In the genomic region with DNA sequence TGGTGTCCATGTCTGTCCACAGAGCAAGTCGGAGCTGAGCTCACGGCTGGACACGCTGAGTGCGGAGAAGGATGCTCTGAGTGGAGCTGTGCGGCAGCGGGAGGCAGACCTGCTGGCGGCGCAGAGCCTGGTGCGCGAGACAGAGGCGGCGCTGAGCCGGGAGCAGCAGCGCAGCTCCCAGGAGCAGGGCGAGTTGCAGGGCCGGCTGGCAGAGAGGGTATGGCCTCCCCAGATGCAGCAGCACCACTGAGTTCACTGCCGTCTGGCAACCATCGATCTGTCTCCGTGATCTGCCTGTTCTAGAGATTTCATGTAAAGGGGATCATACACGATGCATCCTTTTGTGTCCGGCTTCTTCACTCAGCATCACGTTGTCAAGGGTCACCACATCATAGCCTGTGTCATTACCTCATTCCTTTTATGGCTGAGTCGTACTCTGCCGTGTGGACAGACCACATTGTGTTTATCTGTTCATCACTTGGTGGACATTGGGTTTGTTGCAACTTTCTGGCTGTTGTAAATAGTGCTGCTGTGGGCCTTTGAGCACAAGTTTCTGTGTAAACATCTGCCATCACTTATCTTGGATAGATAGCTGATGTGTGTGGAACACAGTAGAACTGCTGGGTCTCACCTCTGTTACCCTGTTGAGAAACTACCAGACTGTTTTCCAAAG, we compare ENCODE assay signal across 1 cellular context.
TF ChIP-seq lines count a peak whose summit lies in the region.

No MANE protein-coding gene starts in this region.

TF ChIP-seq in GM12891, 5 proteins besides CTCF, POLR2A, EP300 and RAD21:
- TF ChIP-seq TAF1 (IDR thresholded peaks at IDR 0.05; ENCODE audit: low read depth, low read length) (no peak), SPI1 (IDR thresholded peaks at IDR 0.05; ENCODE audit: low read depth, low read length) (no peak), POU2F2 (IDR thresholded peaks at IDR 0.05; ENCODE audit: low read depth, low read length) (no peak), PAX5 (IDR thresholded peaks at IDR 0.05; ENCODE audit: insufficient read depth, low read length, severe bottlenecking) (no peak), POLR2AphosphoS5 (IDR thresholded peaks at IDR 0.05; ENCODE audit: low read depth, low read length) (no peak)
TF ChIP-seq in GM12891: peak in this region for 0.
